1 cellular context compared by ENCODE assay signal in the genomic region with DNA sequence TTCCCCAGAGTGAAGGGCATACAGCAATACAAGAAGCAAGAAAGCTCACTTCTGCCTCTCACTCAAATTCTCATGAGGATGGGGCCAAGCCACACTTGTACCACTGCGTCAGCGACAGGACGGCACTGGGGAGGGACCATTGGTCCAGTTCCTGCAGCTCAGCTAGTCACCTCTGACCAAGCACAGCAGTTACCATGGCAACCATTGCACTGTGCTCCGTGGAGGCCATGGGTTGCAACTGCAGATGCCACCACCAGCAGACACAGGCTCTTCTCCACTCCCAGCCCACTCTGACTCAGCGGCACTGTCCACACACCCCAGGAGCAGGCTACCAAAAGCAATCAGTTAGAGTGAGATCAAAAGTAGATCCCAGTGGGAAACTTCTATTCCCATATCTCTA.
TF ChIP-seq lines count a peak whose summit lies in the region.

No MANE protein-coding gene starts in this region.

TF ChIP-seq in H1, 55 proteins besides CTCF, POLR2A, EP300 and RAD21 (continued from another document):
- TF ChIP-seq GTF2F1 (IDR thresholded peaks at IDR 0.05; ENCODE audit: borderline replicate concordance, low read depth, low read length) (no peak), CREB1 (IDR thresholded peaks at IDR 0.05) (no peak), TBP (IDR thresholded peaks at IDR 0.05; ENCODE audit: low read depth, low read length) (no peak), SIN3A (conservative IDR thresholded peaks at IDR 0.05 in 1 of 2, IDR thresholded peaks at IDR 0.05 in 1 of 2; ENCODE audit: low read depth in 1 of 2, low read length in 2 of 2) (no peak), SP1 (IDR thresholded peaks at IDR 0.05; ENCODE audit: low read depth, low read length) (no peak)
- TF ChIP-seq, protein P1, sequence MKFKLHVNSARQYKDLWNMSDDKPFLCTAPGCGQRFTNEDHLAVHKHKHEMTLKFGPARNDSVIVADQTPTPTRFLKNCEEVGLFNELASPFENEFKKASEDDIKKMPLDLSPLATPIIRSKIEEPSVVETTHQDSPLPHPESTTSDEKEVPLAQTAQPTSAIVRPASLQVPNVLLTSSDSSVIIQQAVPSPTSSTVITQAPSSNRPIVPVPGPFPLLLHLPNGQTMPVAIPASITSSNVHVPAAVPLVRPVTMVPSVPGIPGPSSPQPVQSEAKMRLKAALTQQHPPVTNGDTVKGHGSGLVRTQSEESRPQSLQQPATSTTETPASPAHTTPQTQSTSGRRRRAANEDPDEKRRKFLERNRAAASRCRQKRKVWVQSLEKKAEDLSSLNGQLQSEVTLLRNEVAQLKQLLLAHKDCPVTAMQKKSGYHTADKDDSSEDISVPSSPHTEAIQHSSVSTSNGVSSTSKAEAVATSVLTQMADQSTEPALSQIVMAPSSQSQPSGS (IDR thresholded peaks at IDR 0.05; ENCODE audit: low read length), result no peak
